ENCODE assay signal across 10 cellular contexts in the genomic region with DNA sequence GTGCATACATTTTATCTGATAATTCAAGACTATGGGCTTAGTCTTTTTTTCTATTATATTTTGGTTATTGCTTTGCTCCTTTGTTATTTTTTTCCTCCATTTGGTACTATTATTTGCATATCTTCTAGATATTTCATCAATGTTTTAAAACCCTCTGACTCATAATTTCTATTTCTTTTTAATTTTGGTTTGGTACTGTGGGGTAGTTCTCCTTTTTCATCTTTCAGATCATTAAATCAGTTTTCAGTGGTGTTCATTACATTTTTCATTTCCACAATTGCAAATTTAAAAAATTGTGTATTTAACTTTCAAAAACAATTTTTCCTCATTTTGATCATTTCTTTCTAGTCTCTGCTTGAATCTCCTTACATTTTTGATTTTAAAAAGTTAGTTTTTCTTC. TPM values are rescaled to one million over a fixed set of nuclear protein-coding genes. Genes with fewer than 3 reads are reported as not detected.
"Had no signal": no experiment of that assay in that cellular context is flagged by ENCODE, and none has a peak within 500 bp of the region (broad histone marks: within the 10 kb centered on the region; RNA-seq: fewer than 3 reads in every experiment).

No MANE protein-coding gene starts in this region.

- H3K4me3 Mint-ChIP-seq: IgD-negative memory B cell had no signal

- H3K9me3 Mint-ChIP-seq: IgD-negative memory B cell had no signal

- DNase-seq: IMR-90, KBM-7, KG1 had no signal

- H3K27ac ChIP-seq: HL-60 had no signal

- ATAC-seq: HepG2, K562 had no signal

- H3K4me3 ChIP-seq: K562 had no signal

- FAIRE-seq: HepG2, HTR-8/SVneo, K562 had no signal

RNA-seq across cellular contexts. Expression of gene FRMPD1, which starts 7.5 kb away (rescaled TPM):
- total RNA-seq: HepG2, HT-29, HT1080, IMR-90, K562 had no signal
- polyA plus RNA-seq: HepG2, IgD-negative memory B cell, IMR-90, K562 had no signal
